Comparison of ENCODE assay signal across 9 cellular contexts in genomic region chr11:126990716-126991480, GRCh38. TPM values are rescaled to one million over a fixed set of nuclear protein-coding genes. Genes with fewer than 3 reads are reported as not detected.
A peak's percentile ranks its signal among the peaks of the same experiment; 100 is the strongest.
DNase-seq lines count a peak whose midpoint lies in the region; ATAC-seq, FAIRE-seq and TF ChIP-seq lines count a peak whose summit lies in the region.
"Had no signal": no experiment of that assay in that cellular context is flagged by ENCODE, and none has a peak within 500 bp of the region (broad histone marks: within the 10 kb centered on the region; RNA-seq: fewer than 3 reads in every experiment).

No MANE protein-coding gene starts in this region.

- no peaks in the 10 kb centered on the region for H3K9me2 ChIP-seq in PC-9 (ENCODE audit: insufficient read depth)

- no peak overlapping the region for H2BK12ac ChIP-seq in H1 (ENCODE audit: low read depth, low read length)

- H3K4me3 Mint-ChIP-seq in MCF 10A (ENCODE audit: unreplicated experiment), result no peak overlapping the region

- no peak overlapping the region for H4K8ac ChIP-seq in H1 (ENCODE audit: extremely low read depth, insufficient read depth, low read length)

- H3K4me1 ChIP-seq in mammary epithelial cell (ENCODE audit: insufficient read depth, low read length), result peaks cover 29% of the 10 kb centered on the region
- no peaks in the 10 kb centered on the region for H3K4me1 ChIP-seq in PC-9 (replicated peaks; ENCODE audit: insufficient read depth)
- H3K4me1 ChIP-seq in H1 (replicated peaks in 1 of 4; ENCODE audit: control insufficient read depth in 3 of 4, insufficient read depth in 4 of 4, low read length in 3 of 4), result peaks cover 0 to 3% (median 1%) of the 10 kb centered on the region in 4 experiments; a peak in 1 of 7 replicates
- H3K4me1 ChIP-seq in skeletal muscle satellite cell (ENCODE audit: control insufficient read depth, insufficient read depth, low read length), result peaks cover 47% of the 10 kb centered on the region
- H3K4me1 ChIP-seq: SJCRH30 had no signal

- DNase-seq in mammary epithelial cell (no peak), MCF 10A (ENCODE audit: unreplicated experiment) (no peak), PC-9 (no peak), H1 (ENCODE audit: low read depth in 1 of 2, low spot score in 2 of 2) (no peak)
- DNase-seq in activated naive CD4-positive, alpha-beta T cell treated with anti-CD3 and anti-CD28 coated beads, Interleukin-2, amount 50 U/mL, for 16 hours, result no peak

- no peak overlapping the region for H2BK5ac ChIP-seq in H1 (ENCODE audit: low read depth, low read length)

- H3F3A ChIP-seq in PC-9 (ENCODE audit: insufficient read depth, low read depth), result no peaks in the 10 kb centered on the region

- no peaks in the 10 kb centered on the region for H3K79me1 ChIP-seq in H1 (ENCODE audit: low read depth, low read length)

- CTCF ChIA-PET in mammary epithelial cell (lab: Charles Lee; ENCODE audit: low non-redundant PET), result interaction anchor here (0.7 to 1.1 kb wide), 3 partner anchors 505 to 514 kb away, joined by 3 to 9 read pairs (median 3); no protein-coding TSS in a partner anchor
- CTCF ChIA-PET in MCF 10A (lab: Yijun Ruan, JAX), result interaction anchor here (0.5 to 8.4 kb wide), 55 partner anchors 9 to 769 kb away, joined by 3 to 116 read pairs (median 4); partner anchors contain the start of gene KIRREL3
- CTCF ChIA-PET in PC-9 (lab: Charles Lee), result interaction anchor here (0.7 to 1.3 kb wide), 6 partner anchors 9 to 680 kb away, joined by 3 to 11 read pairs (median 4); partner anchors contain the start of gene KIRREL3
- CTCF ChIA-PET in H1 (lab: Charles Lee; ENCODE audit: partially characterized antibody), result interaction anchor here (0.6 to 7.7 kb wide), 72 partner anchors 10 to 1014 kb away, joined by 3 to 94 read pairs (median 4); partner anchors contain the start of gene KIRREL3

- H2BK120ac ChIP-seq in H1 (replicated peaks; ENCODE audit: low read depth, low read length), result no peak overlapping the region

- H3K27me3 ChIP-seq in mammary epithelial cell (ENCODE audit: insufficient read depth, low read length) (no peaks in the 10 kb centered on the region), PC-9 (ENCODE audit: insufficient read depth, low read depth) (peaks cover 49% of the 10 kb centered on the region), H1 (replicated peaks in 1 of 4; ENCODE audit: control insufficient read depth in 3 of 4, extremely low read depth in 1 of 4, insufficient read depth in 3 of 4, low read length in 3 of 4) (peaks cover 0 to 6% (median 2%) of the 10 kb centered on the region in 4 experiments; a peak in 1 of 7 replicates), skeletal muscle satellite cell (ENCODE audit: control insufficient read depth, insufficient read depth, low read length) (no peaks in the 10 kb centered on the region)
- H3K27me3 ChIP-seq: SJCRH30 had no signal

- no peak overlapping the region for H3K18ac ChIP-seq in H1 (ENCODE audit: extremely low read depth, low read length)

- H2BK20ac ChIP-seq in H1 (ENCODE audit: low read length), result no peak overlapping the region

- H3K27ac ChIP-seq in mammary epithelial cell (ENCODE audit: insufficient read depth, low read depth, low read length) (peak overlapping the region; percentile 90), PC-9 (no peak overlapping the region), H1 (ENCODE audit: low read depth, low read length) (no peak overlapping the region)
- H3K27ac ChIP-seq: SJCRH30 had no signal

- no peaks in the 10 kb centered on the region for H3K36me3 Mint-ChIP-seq in MCF 10A (ENCODE audit: insufficient read depth, unreplicated experiment)

- H3K4me3 ChIP-seq in mammary epithelial cell (replicated peaks in 1 of 3; ENCODE audit: insufficient read depth in 1 of 3, low read depth in 2 of 3, low read length in 3 of 3), result no peak overlapping the region
- H3K4me3 ChIP-seq in PC-9, result no peak overlapping the region
- no peak overlapping the region for H3K4me3 ChIP-seq in H1 (ENCODE audit: extremely low read depth in 1 of 4, insufficient read depth in 2 of 4, low read depth in 3 of 4, low read length in 4 of 4)
- peak overlapping the region; percentile 56 for H3K4me3 ChIP-seq in skeletal muscle satellite cell (ENCODE audit: low read length)
- H3K4me3 ChIP-seq: SJCRH30 had no signal

- H3K14ac ChIP-seq in H1 (ENCODE audit: insufficient read length), result no peak overlapping the region

- dilution Hi-C loops in mammary epithelial cell (cut with HindIII; ENCODE audit: low sequenced_read_pairs), result loop anchor here (5.0 to 25.0 kb wide), 4 partner anchors 74 to 379 kb away; no protein-coding TSS in a partner anchor

- no peaks in the 10 kb centered on the region for H3K9me3 Mint-ChIP-seq in MCF 10A (ENCODE audit: unreplicated experiment)

- H3K9me3 ChIP-seq in mammary epithelial cell (replicated peaks; ENCODE audit: insufficient read depth, low read length), result no peaks in the 10 kb centered on the region
- no peaks in the 10 kb centered on the region for H3K9me3 ChIP-seq in PC-9 (ENCODE audit: insufficient read depth, low read depth)
- no peaks in the 10 kb centered on the region for H3K9me3 ChIP-seq in H1 (ENCODE audit: insufficient read depth in 2 of 2, low read depth in 1 of 2, low read length in 1 of 2)
- no peaks in the 10 kb centered on the region for H3K9me3 ChIP-seq in skeletal muscle satellite cell (replicated peaks; ENCODE audit: low read length)
- H3K9me3 ChIP-seq: SJCRH30 had no signal

- H3K23me2 ChIP-seq in H1 (ENCODE audit: low read depth, low read length), result no peaks in the 10 kb centered on the region

- H3K79me2 ChIP-seq in mammary epithelial cell (ENCODE audit: insufficient read depth, low read length), result no peaks in the 10 kb centered on the region
- H3K79me2 ChIP-seq in PC-9 (ENCODE audit: low read depth), result no peaks in the 10 kb centered on the region
- H3K79me2 ChIP-seq in H1 (ENCODE audit: control insufficient read depth in 1 of 2, insufficient read depth in 2 of 2, low read length in 2 of 2), result no peaks in the 10 kb centered on the region

- intact Hi-C loops in mammary epithelial cell (cut with micrococcal nuclease) (loop anchor here (1.0 kb wide), 4 partner anchors 384 to 681 kb away; no protein-coding TSS in a partner anchor), MCF 10A (cut with micrococcal nuclease) (loop anchor here (1.0 to 2.0 kb wide), 4 partner anchors 275 to 680 kb away; no protein-coding TSS in a partner anchor), PC-9 (cut with micrococcal nuclease; ENCODE audit: unreplicated experiment) (loop anchor here (1.0 to 5.0 kb wide), 6 partner anchors 74 to 679 kb away; no protein-coding TSS in a partner anchor)

- H4K20me1 ChIP-seq in mammary epithelial cell (ENCODE audit: insufficient read depth, low read length), result no peaks in the 10 kb centered on the region
- H4K20me1 ChIP-seq in PC-9 (ENCODE audit: insufficient read depth), result no peaks in the 10 kb centered on the region
- no peaks in the 10 kb centered on the region for H4K20me1 ChIP-seq in H1 (replicated peaks in 1 of 2; ENCODE audit: control insufficient read depth in 1 of 2, insufficient read depth in 2 of 2, low read length in 2 of 2)

- no peak for FAIRE-seq in H1 (lab: Jason Lieb, UNC)

- no peak overlapping the region for H4K91ac ChIP-seq in H1 (replicated peaks; ENCODE audit: insufficient read length, low read length)

- H3K4me1 Mint-ChIP-seq in MCF 10A (ENCODE audit: insufficient read depth, unreplicated experiment), result no peaks in the 10 kb centered on the region

- TF ChIP-seq EP300 in H1 (IDR thresholded peaks at IDR 0.05; ENCODE audit: borderline replicate concordance in 1 of 2, low read depth in 2 of 2, low read length in 2 of 2), result no peak

- in situ Hi-C loops in mammary epithelial cell (cut with MboI; ENCODE audit: low sequenced_read_pairs in 2 of 2), result loop anchor here (25.0 kb wide), 4 partner anchors 279 to 654 kb away; no protein-coding TSS in a partner anchor

- no peak overlapping the region for H3K4ac ChIP-seq in H1 (replicated peaks; ENCODE audit: insufficient read length, low read depth, low read length)

- H3K4me2 ChIP-seq in mammary epithelial cell (ENCODE audit: insufficient read depth, low read depth, low read length) (peak overlapping the region; percentile 26), PC-9 (no peak overlapping the region), H1 (ENCODE audit: insufficient read depth in 1 of 2, low read depth in 2 of 2, low read length in 2 of 2) (no peak overlapping the region), skeletal muscle satellite cell (ENCODE audit: low read length) (peak overlapping the region; percentile 78)

- H3K27ac Mint-ChIP-seq in MCF 10A (ENCODE audit: low read depth, unreplicated experiment), result no peak overlapping the region

- POLR2A ChIA-PET in MCF 10A (lab: Yijun Ruan, JAX) (interaction anchor here (1.2 kb wide), 1 partner anchor 384 kb away, joined by 4 read pairs; no protein-coding TSS in a partner anchor), PC-9 (lab: Charles Lee; ENCODE audit: unreplicated experiment) (interaction anchor here (0.6 to 0.7 kb wide), 2 partner anchors 10 to 342 kb away, joined by 4 to 5 read pairs; partner anchors contain the start of gene KIRREL3), H1 (lab: Charles Lee; ENCODE audit: partially characterized antibody) (no interaction called here)

- 45% methylated on average over 10 of the region's 11 CpGs for WGBS in mammary epithelial cell (ENCODE audit: low coverage, missing lambda C conversion rate)
- WGBS in H1 (ENCODE audit: extremely low coverage in 1 of 2, insufficient coverage in 1 of 2, insufficient read length in 1 of 2, insufficient replicate concordance in 2 of 2, low coverage in 1 of 2, low lambda C conversion rate in 2 of 2, missing lambda C conversion rate in 1 of 2), 2 experiments, result 67% methylated on average over 11 of the region's 11 CpGs; no CpG with 5 or more reads in 1 of the 2 experiments

- no peak overlapping the region for H4K5ac ChIP-seq in H1 (ENCODE audit: insufficient read length, low read depth, low read length)

- H3K23ac ChIP-seq in H1 (ENCODE audit: insufficient read length), result no peak overlapping the region

- TF ChIP-seq POLR2A in H1 (IDR thresholded peaks at IDR 0.05; ENCODE audit: control extremely low read depth in 1 of 2, low read depth in 2 of 2, low read length in 2 of 2), result no peak

- BruUV-seq in mammary epithelial cell (replicated peaks; lab: Mats Ljungman, UMichigan) (no TSS peak), MCF 10A (replicated peaks; lab: Mats Ljungman, UMichigan) (no TSS peak), PC-9 (replicated peaks; lab: Mats Ljungman, UMichigan) (no TSS peak)

- H3K9ac ChIP-seq in mammary epithelial cell (ENCODE audit: insufficient read depth, low read length) (peak overlapping the region; percentile 71), H1 (replicated peaks in 1 of 4; ENCODE audit: extremely low read depth in 1 of 4, low read depth in 3 of 4, low read length in 3 of 4) (no peak overlapping the region), skeletal muscle satellite cell (ENCODE audit: low read depth, low read length) (peak overlapping the region; percentile 77)

- no peak overlapping the region for H3K56ac ChIP-seq in H1 (replicated peaks; ENCODE audit: insufficient read length, low read depth, low read length)

- no peak for TF ChIP-seq CTCF in mammary epithelial cell (conservative IDR thresholded peaks at IDR 0.05 in 1 of 2, IDR thresholded peaks at IDR 0.05 in 1 of 2; ENCODE audit: extremely low read depth in 1 of 2, insufficient read depth in 1 of 2, low read depth in 1 of 2, low read length in 2 of 2)
- TF ChIP-seq CTCF in MCF 10A (IDR thresholded peaks at IDR 0.05; ENCODE audit: unreplicated experiment), result no peak
- TF ChIP-seq CTCF in PC-9 (conservative IDR thresholded peaks at IDR 0.05), result peak; percentile 7; the same call in 1 of the 2 replicates
- TF ChIP-seq CTCF in H1 (IDR thresholded peaks at IDR 0.05; ENCODE audit: control extremely low read depth in 1 of 3, insufficient read depth in 1 of 3, low read depth in 1 of 3, low read length in 3 of 3), result no peak

- no peak overlapping the region for H2BK15ac ChIP-seq in H1 (ENCODE audit: low read length)

- H2AK5ac ChIP-seq in H1 (ENCODE audit: low read depth, low read length), result no peak overlapping the region

- no peak for ATAC-seq in HG02678 (IDR thresholded peaks at IDR 0.05; ENCODE audit: unreplicated experiment)
- no peak for ATAC-seq in GM21529 (IDR thresholded peaks at IDR 0.05; ENCODE audit: unreplicated experiment)

- H2AFZ ChIP-seq in mammary epithelial cell (ENCODE audit: low read depth, low read length) (peak overlapping the region; percentile 78), PC-9 (no peak overlapping the region), H1 (ENCODE audit: low read length) (0 out of 2 replicates have a peak overlapping the region, but pooled peaks have one; percentile 48)

- TF ChIP-seq RAD21 in H1 (IDR thresholded peaks at IDR 0.05 in 1 of 2, conservative IDR thresholded peaks at IDR 0.05 in 1 of 2; ENCODE audit: low read depth in 2 of 2, low read length in 2 of 2), result no peak

- H3K36me3 ChIP-seq in mammary epithelial cell (ENCODE audit: insufficient read depth, low read length) (no peaks in the 10 kb centered on the region), PC-9 (ENCODE audit: low read depth) (no peaks in the 10 kb centered on the region), H1 (ENCODE audit: control insufficient read depth in 2 of 4, insufficient read depth in 4 of 4, low read length in 3 of 4) (no peaks in the 10 kb centered on the region), skeletal muscle satellite cell (ENCODE audit: insufficient read depth, low read length) (no peaks in the 10 kb centered on the region)
- H3K36me3 ChIP-seq: SJCRH30 had no signal

- peaks cover 61% of the 10 kb centered on the region for H3K27me3 Mint-ChIP-seq in MCF 10A (ENCODE audit: insufficient read depth, unreplicated experiment)

RNA-seq across cellular contexts. Expression of gene KIRREL3, which starts 9.7 kb away (rescaled TPM):
- total RNA-seq in mammary epithelial cell (under 1 TPM in 1 of 2 donors, not detected in 1; under 0.01 TPM), MCF 10A (2022) (not detected in 2 replicates), PC-9 (2021) (1.9 and 2.2 TPM in 2 replicates)
- polyA plus RNA-seq in mammary epithelial cell (0.31 TPM), H1 (2011; rRNA removed) (0.29 and 0.46 TPM in 2 replicates)
- 1.4 TPM for polyA minus RNA-seq in mammary epithelial cell
- 0.32 and 0.36 TPM in 2 replicates for total RNA-seq in H1 (2021; fragmentation: NEBNext Ultra II Directional; extraction: Animal tissue kit (Norgen Biotek cat#: 25700))
- polyA plus RNA-seq in H1 (2011; cell fraction: cytosol; rRNA removed), result 0.27 TPM
- 0.58 TPM for polyA plus RNA-seq in H1 (2011; cell fraction: nucleus; rRNA removed)
- polyA plus RNA-seq in H1 (2012, experiment 1 of 2), result 0.22 to 0.77 TPM (median 0.49 TPM) in 4 replicates
- 0.18 TPM for polyA plus RNA-seq in H1 (2012, experiment 2 of 2)
- 0.22 TPM for polyA plus RNA-seq in H1 (2013, experiment 1 of 2)
- 0.22 TPM for polyA plus RNA-seq in H1 (2013, experiment 2 of 2)
- polyA minus RNA-seq in H1 (2011; rRNA and poly(A)+ RNA removed), result 0.32 TPM in 2 replicates
- not detected for polyA minus RNA-seq in H1 (2011; cell fraction: cytosol; rRNA and poly(A)+ RNA removed)
- polyA minus RNA-seq in H1 (2011; cell fraction: nucleus; rRNA and poly(A)+ RNA removed), result 1.5 TPM
- total RNA-seq in skeletal muscle satellite cell (2012; rRNA removed), result under 0.01 and 0.44 TPM in 2 replicates

Comparison
In these comparisons a context has a peak if more than half of its experiments do, and no peak if none do; other contexts are left out.
1. H3K4me2 ChIP-seq: peak in mammary epithelial cell (single experiment) and skeletal muscle satellite cell (single experiment); none in PC-9 (single experiment) and H1 (0 of 2).
2. H3K9ac ChIP-seq: peak in mammary epithelial cell (single experiment) and skeletal muscle satellite cell (single experiment); none in H1 (0 of 4).